15 cellular contexts compared by ENCODE assay signal in the genomic region with DNA sequence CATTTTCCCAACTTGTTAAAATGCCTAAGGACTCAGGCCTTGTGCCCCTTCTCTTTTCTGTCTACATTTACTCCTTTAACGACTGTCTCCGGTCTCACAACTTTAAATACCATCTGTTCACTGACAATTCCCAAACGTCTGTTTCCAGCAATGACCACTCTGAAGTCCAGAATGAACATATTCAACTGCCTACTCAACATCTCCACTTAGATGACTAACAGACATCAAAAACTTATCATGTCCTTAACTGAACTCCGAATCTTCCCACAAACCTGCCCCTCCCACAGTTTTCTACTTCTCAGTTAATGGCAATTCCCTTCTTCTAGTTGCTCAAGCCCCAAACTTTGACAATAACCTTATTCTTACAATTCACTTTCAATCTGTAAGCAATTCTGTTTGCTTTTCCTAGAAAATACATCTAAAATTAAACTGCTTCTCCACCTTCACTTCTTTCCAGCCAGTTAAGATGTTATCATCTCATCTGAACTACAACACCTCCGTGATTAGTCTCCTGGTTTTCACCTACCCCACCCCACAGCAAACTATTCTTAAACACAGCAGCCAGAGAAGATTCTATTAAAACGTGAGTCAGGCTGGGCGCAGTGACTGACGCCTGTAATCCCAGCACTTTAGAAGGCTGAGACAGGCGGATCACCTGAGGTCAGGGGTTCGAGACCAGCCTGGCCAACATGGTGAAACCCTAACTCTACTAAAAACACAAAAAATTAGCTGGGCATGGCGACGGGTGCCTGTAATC. TPM values are rescaled to one million over a fixed set of nuclear protein-coding genes. Genes with fewer than 3 reads are reported as not detected.
DNase-seq lines count a peak whose midpoint lies in the region; ATAC-seq and TF ChIP-seq lines count a peak whose summit lies in the region.
"Had no signal": no experiment of that assay in that cellular context is flagged by ENCODE, and none has a peak within 500 bp of the region (broad histone marks: within the 10 kb centered on the region; RNA-seq: fewer than 3 reads in every experiment).

No MANE protein-coding gene starts in this region.

- in situ Hi-C loops in G401 (cut with HindIII; ENCODE audit: low sequenced_read_pairs), result no loop called here

- no peaks in the 10 kb centered on the region for H3K9me3 ChIP-seq in CD4-positive, CD25-positive, alpha-beta regulatory T cell (ENCODE audit: control insufficient read depth in 2 of 2, low read length in 2 of 2)
- H3K9me3 ChIP-seq in HEK293 (ENCODE audit: control insufficient read depth, insufficient read depth, low read depth, low read length), result no peaks in the 10 kb centered on the region
- H3K9me3 ChIP-seq: colonic mucosa, right atrium auricular region, stomach had no signal

- H3K36me3 Mint-ChIP-seq in CD4-positive, CD25-positive, alpha-beta regulatory T cell, result peaks cover 11% of the 10 kb centered on the region
- H3K36me3 Mint-ChIP-seq in brain, result no peaks in the 10 kb centered on the region
- H3K36me3 Mint-ChIP-seq in naive thymus-derived CD8-positive, alpha-beta T cell, result peaks cover 0 to 10% (median 0%) of the 10 kb centered on the region in 3 donors

- TF ChIP-seq CTCF in HEK293 (tag by site-specific recombination; IDR thresholded peaks at IDR 0.05), result no peak
- no peak for TF ChIP-seq CTCF in brain (conservative IDR thresholded peaks at IDR 0.05)

- H3K36me3 ChIP-seq in CD4-positive, CD25-positive, alpha-beta regulatory T cell (ENCODE audit: control insufficient read depth, insufficient read depth, low read length), result no peaks in the 10 kb centered on the region
- no peaks in the 10 kb centered on the region for H3K36me3 ChIP-seq in HEK293 (ENCODE audit: control insufficient read depth in 2 of 2, insufficient read depth in 1 of 2, low read length in 2 of 2)
- H3K36me3 ChIP-seq: colonic mucosa, right atrium auricular region, stomach had no signal

- ATAC-seq in CD4-positive, CD25-positive, alpha-beta regulatory T cell (ENCODE audit: low read depth in 2 of 2), result no peak
- ATAC-seq in naive thymus-derived CD8-positive, alpha-beta T cell, result no peak
- ATAC-seq in HG03342 (IDR thresholded peaks at IDR 0.05; ENCODE audit: unreplicated experiment), result no peak

- H3K4me1 ChIP-seq in CD4-positive, CD25-positive, alpha-beta regulatory T cell (ENCODE audit: control insufficient read depth, insufficient read depth, low read length, poor library complexity, severe bottlenecking), result peaks cover 28% of the 10 kb centered on the region
- peaks cover 3% of the 10 kb centered on the region; the same call in 1 of the 2 replicates for H3K4me1 ChIP-seq in HEK293 (ENCODE audit: control insufficient read depth, insufficient read depth, low read length)
- H3K4me1 ChIP-seq: colonic mucosa had no signal

- CTCF ChIA-PET in HEK293 (lab: Yijun Ruan, JAX), result no interaction called here

- H3K4me3 Mint-ChIP-seq in CD4-positive, CD25-positive, alpha-beta regulatory T cell, result peak overlapping the region; percentile 7 to 69 (median 63)
- peak overlapping the region in 4 of 5 experiments; percentile 11 to 72 (median 29) for H3K4me3 Mint-ChIP-seq in brain
- peak overlapping the region in 9 of 10 donors; percentile 1 to 62 (median 30) for H3K4me3 Mint-ChIP-seq in naive thymus-derived CD8-positive, alpha-beta T cell

- H3K27me3 Mint-ChIP-seq in CD4-positive, CD25-positive, alpha-beta regulatory T cell, result peaks cover 6% of the 10 kb centered on the region
- H3K27me3 Mint-ChIP-seq in brain, result peaks cover 9% of the 10 kb centered on the region
- peaks cover 0 to 2% (median 0%) of the 10 kb centered on the region in 5 donors for H3K27me3 Mint-ChIP-seq in naive thymus-derived CD8-positive, alpha-beta T cell

- H3K27me3 ChIP-seq in CD4-positive, CD25-positive, alpha-beta regulatory T cell (ENCODE audit: control insufficient read depth, insufficient read depth, low read length), result no peaks in the 10 kb centered on the region
- H3K27me3 ChIP-seq: colonic mucosa, right atrium auricular region, stomach had no signal

- POLR2A ChIA-PET in HEK293 (lab: Yijun Ruan, JAX), result interaction anchor here (0.6 kb wide), 1 partner anchor 125 kb away, joined by 4 read pairs; no protein-coding TSS in a partner anchor
- POLR2A ChIA-PET in naive thymus-derived CD8-positive, alpha-beta T cell (lab: Charles Lee), result no interaction called here

- no peaks in the 10 kb centered on the region for H3K9me3 Mint-ChIP-seq in CD4-positive, CD25-positive, alpha-beta regulatory T cell
- peaks cover 0 to 5% (median 2%) of the 10 kb centered on the region in 5 experiments for H3K9me3 Mint-ChIP-seq in brain
- H3K9me3 Mint-ChIP-seq in naive thymus-derived CD8-positive, alpha-beta T cell, result no peaks in the 10 kb centered on the region

- peaks cover 48 to 69% (median 58%) of the 10 kb centered on the region in 4 donors for H3K4me1 Mint-ChIP-seq in CD4-positive, CD25-positive, alpha-beta regulatory T cell
- peaks cover 53% of the 10 kb centered on the region for H3K4me1 Mint-ChIP-seq in brain
- peaks cover 36 to 74% (median 59%) of the 10 kb centered on the region in 4 donors for H3K4me1 Mint-ChIP-seq in naive thymus-derived CD8-positive, alpha-beta T cell

- H3K4me3 ChIP-seq in CD4-positive, CD25-positive, alpha-beta regulatory T cell (ENCODE audit: low read depth, low read length), result no peak overlapping the region
- no peak overlapping the region for H3K4me3 ChIP-seq in HEK293 (ENCODE audit: low read depth, low read length)
- H3K4me3 ChIP-seq: colonic mucosa, right atrium auricular region, stomach had no signal

- H3K27ac Mint-ChIP-seq in CD4-positive, CD25-positive, alpha-beta regulatory T cell, result peak overlapping the region in 1 of 3 donors; percentile 67
- H3K27ac Mint-ChIP-seq in brain, result no peak overlapping the region
- H3K27ac Mint-ChIP-seq in naive thymus-derived CD8-positive, alpha-beta T cell, result peak overlapping the region in 7 of 10 donors; percentile 10 to 60 (median 28)

- no peak for DNase-seq in CD4-positive, CD25-positive, alpha-beta regulatory T cell
- DNase-seq in naive thymus-derived CD8-positive, alpha-beta T cell, result no peak
- DNase-seq in NCI-H69 (lab: John Stamatoyannopoulos, UW) (no peak), NCI-H2196 (lab: John Stamatoyannopoulos, UW; ENCODE audit: unreplicated experiment) (no peak), G401 (ENCODE audit: low spot score) (no peak)
- DNase-seq: colonic mucosa, COR-L47, foreskin melanocyte, NCI-H146, NCI-H524, stomach had no signal

- H3K27ac ChIP-seq in CD4-positive, CD25-positive, alpha-beta regulatory T cell (ENCODE audit: insufficient read depth, low read length, poor library complexity, severe bottlenecking), result no peak overlapping the region
- no peak overlapping the region for H3K27ac ChIP-seq in HEK293 (ENCODE audit: extremely low read depth, low read depth, low read length)
- H3K27ac ChIP-seq: colonic mucosa, right atrium auricular region, stomach had no signal

TF ChIP-seq in HEK293, 187 proteins besides CTCF, POLR2A, EP300 and RAD21 (continues in another document):
- TF ChIP-seq, protein P1, sequence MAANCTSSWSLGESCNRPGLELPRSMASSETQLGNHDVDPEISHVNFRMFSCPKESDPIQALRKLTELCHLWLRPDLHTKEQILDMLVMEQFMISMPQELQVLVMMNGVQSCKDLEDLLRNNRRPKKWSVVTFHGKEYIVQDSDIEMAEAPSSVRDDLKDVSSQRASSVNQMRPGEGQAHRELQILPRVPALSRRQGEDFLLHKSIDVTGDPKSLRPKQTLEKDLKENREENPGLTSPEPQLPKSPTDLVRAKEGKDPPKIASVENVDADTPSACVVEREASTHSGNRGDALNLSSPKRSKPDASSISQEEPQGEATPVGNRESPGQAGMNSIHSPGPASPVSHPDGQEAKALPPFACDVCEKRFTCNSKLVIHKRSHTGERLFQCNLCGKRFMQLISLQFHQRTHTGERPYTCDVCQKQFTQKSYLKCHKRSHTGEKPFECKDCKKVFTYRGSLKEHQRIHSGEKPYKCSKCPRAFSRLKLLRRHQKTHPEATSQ (tag by site-specific recombination; IDR thresholded peaks at IDR 0.05), result no peak
- TF ChIP-seq EGR2 (tag by site-specific recombination; IDR thresholded peaks at IDR 0.05; ENCODE audit: low read depth) (0 out of 2 replicates have a peak, but pooled peaks have one; percentile 5), ZNF24 (tag by site-specific recombination; IDR thresholded peaks at IDR 0.05) (no peak), ZNF10 (tag by site-specific recombination; IDR thresholded peaks at IDR 0.05) (no peak)
- TF ChIP-seq, protein P2, sequence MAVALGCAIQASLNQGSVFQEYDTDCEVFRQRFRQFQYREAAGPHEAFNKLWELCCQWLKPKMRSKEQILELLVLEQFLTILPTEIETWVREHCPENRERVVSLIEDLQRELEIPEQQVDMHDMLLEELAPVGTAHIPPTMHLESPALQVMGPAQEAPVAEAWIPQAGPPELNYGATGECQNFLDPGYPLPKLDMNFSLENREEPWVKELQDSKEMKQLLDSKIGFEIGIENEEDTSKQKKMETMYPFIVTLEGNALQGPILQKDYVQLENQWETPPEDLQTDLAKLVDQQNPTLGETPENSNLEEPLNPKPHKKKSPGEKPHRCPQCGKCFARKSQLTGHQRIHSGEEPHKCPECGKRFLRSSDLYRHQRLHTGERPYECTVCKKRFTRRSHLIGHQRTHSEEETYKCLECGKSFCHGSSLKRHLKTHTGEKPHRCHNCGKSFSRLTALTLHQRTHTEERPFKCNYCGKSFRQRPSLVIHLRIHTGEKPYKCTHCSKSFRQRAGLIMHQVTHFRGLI (tag by site-specific recombination; IDR thresholded peaks at IDR 0.05), result no peak
- TF ChIP-seq, protein P3, sequence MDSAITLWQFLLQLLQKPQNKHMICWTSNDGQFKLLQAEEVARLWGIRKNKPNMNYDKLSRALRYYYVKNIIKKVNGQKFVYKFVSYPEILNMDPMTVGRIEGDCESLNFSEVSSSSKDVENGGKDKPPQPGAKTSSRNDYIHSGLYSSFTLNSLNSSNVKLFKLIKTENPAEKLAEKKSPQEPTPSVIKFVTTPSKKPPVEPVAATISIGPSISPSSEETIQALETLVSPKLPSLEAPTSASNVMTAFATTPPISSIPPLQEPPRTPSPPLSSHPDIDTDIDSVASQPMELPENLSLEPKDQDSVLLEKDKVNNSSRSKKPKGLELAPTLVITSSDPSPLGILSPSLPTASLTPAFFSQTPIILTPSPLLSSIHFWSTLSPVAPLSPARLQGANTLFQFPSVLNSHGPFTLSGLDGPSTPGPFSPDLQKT (IDR thresholded peaks at IDR 0.05; ENCODE audit: borderline replicate concordance, low read depth, low read length), result no peak

RNA-seq across cellular contexts. Expression of a gene that starts 2.9 kb away (rescaled TPM):
- 22.8 TPM for total RNA-seq in CD4-positive, CD25-positive, alpha-beta regulatory T cell
- 10 to 100 TPM; 28.7 to 55.2 (median 41.4) TPM for polyA plus RNA-seq in CD4-positive, CD25-positive, alpha-beta regulatory T cell
- 22.6 TPM for polyA plus RNA-seq in brain (ENCODE audit: insufficient read depth, low read depth, low replicate concordance)
- total RNA-seq in naive thymus-derived CD8-positive, alpha-beta T cell, result 10 to 100 TPM; 18.8 to 19.2 TPM
- polyA plus RNA-seq in naive thymus-derived CD8-positive, alpha-beta T cell, result 10 to 100 TPM; 23.0 to 42.7 (median 41.7) TPM
- total RNA-seq in G401 (2014; rRNA removed; shearing (Covaris generic)), result 42.0 and 73.1 TPM in 2 replicates

Comparison
In these comparisons a context has a peak if more than half of its experiments do, and no peak if none do; other contexts are left out.
1. H3K27ac Mint-ChIP-seq: peak in naive thymus-derived CD8-positive, alpha-beta T cell (7 of 10); none in brain (0 of 5).
2. Peak in every context shown above with its lines, with median percentiles within 50 percentile points of each other: H3K4me3 Mint-ChIP-seq.